ENCODE assay signal across 8 cellular contexts in genomic region chr16:19115148-19116021, GRCh38. TPM values are rescaled to one million over a fixed set of nuclear protein-coding genes. Genes with fewer than 3 reads are reported as not detected.
DNase-seq lines count a peak whose midpoint lies in the region; ATAC-seq and TF ChIP-seq lines count a peak whose summit lies in the region.

No MANE protein-coding gene starts in this region.

- peak overlapping the region; percentile 95 for H3K4me2 ChIP-seq in hepatocyte

- H4K20me1 ChIP-seq in hepatocyte (ENCODE audit: insufficient read depth, poor library complexity, severe bottlenecking), result peaks cover 6% of the 10 kb centered on the region

- H2AFZ ChIP-seq in hepatocyte, result no peak overlapping the region

- H3K79me2 ChIP-seq in hepatocyte, result peaks cover 51% of the 10 kb centered on the region

- H3K4me3 ChIP-seq in H7 (ENCODE audit: insufficient read depth, low read depth, low read length) (no peak overlapping the region; the same call in 1 of the 2 replicates), astrocyte of the spinal cord (ENCODE audit: low read depth, low read length) (peak overlapping the region; percentile 57), hepatocyte (no peak overlapping the region), skeletal muscle tissue (ENCODE audit: low read length in 3 of 3) (peak overlapping the region; percentile 77 to 83 (median 83))

- no peaks in the 10 kb centered on the region for H3K36me3 ChIP-seq in H7 (replicated peaks; ENCODE audit: control insufficient read depth, insufficient read depth, low read length)
- no peaks in the 10 kb centered on the region for H3K36me3 ChIP-seq in hepatocyte (replicated peaks; ENCODE audit: insufficient read depth, low read depth)
- peaks cover 2 to 12% (median 7%) of the 10 kb centered on the region in 3 donors for H3K36me3 ChIP-seq in skeletal muscle tissue (ENCODE audit: control insufficient read depth in 3 of 3, insufficient read depth in 3 of 3, low read length in 3 of 3)

- peak; percentile 26 for TF ChIP-seq CTCF in astrocyte of the spinal cord (IDR thresholded peaks at IDR 0.05; ENCODE audit: low read depth, low read length)
- no peak for TF ChIP-seq CTCF in hepatocyte (IDR thresholded peaks at IDR 0.05; ENCODE audit: poor library complexity)

- no peaks in the 10 kb centered on the region for H3K9me3 ChIP-seq in hepatocyte (ENCODE audit: low read depth)
- H3K9me3 ChIP-seq in skeletal muscle tissue (ENCODE audit: control insufficient read depth in 3 of 3, low read length in 3 of 3), result no peaks in the 10 kb centered on the region

- ATAC-seq in HG02938 (IDR thresholded peaks at IDR 0.05; ENCODE audit: unreplicated experiment), result no peak
- no peak for ATAC-seq in HG02623 (IDR thresholded peaks at IDR 0.05; ENCODE audit: unreplicated experiment)

- DNase-seq in H7, result peak; percentile 88
- DNase-seq in astrocyte of the spinal cord (ENCODE audit: low read depth, low spot score), result no peak
- no peak for DNase-seq in hepatocyte (ENCODE audit: low spot score)
- no peak for DNase-seq in DMS79 (lab: John Stamatoyannopoulos, UW)
- DNase-seq in NCI-H1417 treated with DMSO at 0.1 percent for 48 hours (lab: John Stamatoyannopoulos, UW), result no peak

- H3K9me2 ChIP-seq in hepatocyte (replicated peaks; ENCODE audit: insufficient read depth), result no peaks in the 10 kb centered on the region

- H3K27me3 ChIP-seq in H7 (ENCODE audit: control insufficient read depth, insufficient read depth, low read length) (peaks cover 21% of the 10 kb centered on the region), hepatocyte (no peaks in the 10 kb centered on the region), skeletal muscle tissue (ENCODE audit: control insufficient read depth in 3 of 3, insufficient read depth in 3 of 3, low read length in 3 of 3) (no peaks in the 10 kb centered on the region)

- in situ Hi-C loops in astrocyte of the spinal cord (cut with HindIII; ENCODE audit: low sequenced_read_pairs), result no loop called here

- H3K4me1 ChIP-seq in hepatocyte (ENCODE audit: insufficient read depth) (peaks cover 40% of the 10 kb centered on the region), skeletal muscle tissue (ENCODE audit: control insufficient read depth in 3 of 3, insufficient read depth in 3 of 3, low read length in 3 of 3) (peaks cover 36 to 49% (median 40%) of the 10 kb centered on the region in 3 donors)

- H3K27ac ChIP-seq in hepatocyte (no peak overlapping the region), skeletal muscle tissue (ENCODE audit: low read depth, low read length) (peak overlapping the region; percentile 90)

- 97% methylated on average over 50 of the region's 50 CpGs for WGBS in hepatocyte (ENCODE audit: low lambda C conversion rate, missing lambda C conversion rate)

- H3K9ac ChIP-seq in skeletal muscle tissue (ENCODE audit: low read depth in 1 of 3, low read length in 3 of 3), result peak overlapping the region in 2 of 3 donors; percentile 85 to 89

RNA-seq across cellular contexts. Expression of gene ITPRIPL2, which starts 1.6 kb away (rescaled TPM):
- 3.4 and 5.5 TPM in 2 replicates for total RNA-seq in H7 (2014; rRNA removed; shearing (Covaris generic))
- total RNA-seq in hepatocyte, result 16.3 and 20.1 TPM in 2 replicates
- 8.6 and 10.3 TPM in 2 replicates for polyA plus RNA-seq in hepatocyte
- total RNA-seq in skeletal muscle tissue, result 33.4 TPM

RNA-seq across cellular contexts. Expression of gene COQ7, which starts 48.0 kb away (rescaled TPM):
- total RNA-seq in H7 (2014; rRNA removed; shearing (Covaris generic)), result 9.5 and 10.8 TPM in 2 replicates
- total RNA-seq in hepatocyte (18.9 and 19.4 TPM in 2 replicates), skeletal muscle tissue (25.1 TPM)
- polyA plus RNA-seq in hepatocyte, result 17.5 and 20.9 TPM in 2 replicates

RNA-seq across cellular contexts. Expression of gene SYT17, which starts 52.7 kb away (rescaled TPM):
- 1.9 and 5.3 TPM in 2 replicates for total RNA-seq in H7 (2014; rRNA removed; shearing (Covaris generic))
- total RNA-seq in hepatocyte (4.3 and 6.7 TPM in 2 replicates), skeletal muscle tissue (2.6 TPM)
- 6.9 and 7.3 TPM in 2 replicates for polyA plus RNA-seq in hepatocyte

Comparison
In these comparisons a context has a peak if more than half of its experiments do, and no peak if none do; other contexts are left out.
1. H3K4me3 ChIP-seq: peak in astrocyte of the spinal cord (single experiment) and skeletal muscle tissue (3 of 3); none in H7 (single experiment) and hepatocyte (single experiment).